In genomic region chr5:111229871-111230812, GRCh38 we compare ENCODE assay signal across 13 cellular contexts. TPM values are rescaled to one million over a fixed set of nuclear protein-coding genes. Genes with fewer than 3 reads are reported as not detected.
A peak's percentile ranks its signal among the peaks of the same experiment; 100 is the strongest.
DNase-seq lines count a peak whose midpoint lies in the region; ATAC-seq, FAIRE-seq and TF ChIP-seq lines count a peak whose summit lies in the region.
"Had no signal": no experiment of that assay in that cellular context is flagged by ENCODE, and none has a peak within 500 bp of the region (broad histone marks: within the 10 kb centered on the region; RNA-seq: fewer than 3 reads in every experiment).

No MANE protein-coding gene starts in this region.

- H3K27me3 Mint-ChIP-seq in CD4-positive, alpha-beta T cell: no peaks in the 10 kb centered on the region
- no peaks in the 10 kb centered on the region for H3K27me3 Mint-ChIP-seq in activated CD8-positive, alpha-beta T cell treated with anti-CD3 and anti-CD28 coated beads, Interleukin-2, amount 10 ng/mL, durations not matched to agents 7 days and 5 days (ENCODE audit: low read depth)

- peaks cover 54% of the 10 kb centered on the region for H3K36me3 Mint-ChIP-seq in CD4-positive, alpha-beta T cell (ENCODE audit: low read depth)
- H3K36me3 Mint-ChIP-seq in activated CD8-positive, alpha-beta T cell treated with anti-CD3 and anti-CD28 coated beads, Interleukin-2, amount 10 ng/mL, durations not matched to agents 7 days and 5 days (ENCODE audit: low read depth): peaks cover 43% of the 10 kb centered on the region

- H3K9me3 ChIP-seq in CD4-positive, alpha-beta T cell (ENCODE audit: control insufficient read depth, low read length): no peaks in the 10 kb centered on the region
- H3K9me3 ChIP-seq: BLaER1 had no signal

- H3K9me3 Mint-ChIP-seq in CD4-positive, alpha-beta T cell: no peaks in the 10 kb centered on the region
- no peaks in the 10 kb centered on the region for H3K9me3 Mint-ChIP-seq in activated CD8-positive, alpha-beta T cell treated with anti-CD3 and anti-CD28 coated beads, Interleukin-2, amount 10 ng/mL, durations not matched to agents 7 days and 5 days (ENCODE audit: insufficient read depth)

- ATAC-seq in CD4-positive, alpha-beta T cell (ENCODE audit: poor library complexity): peak; percentile 36
- ATAC-seq in HG03095 (IDR thresholded peaks at IDR 0.05; ENCODE audit: unreplicated experiment): peak; percentile 27
- ATAC-seq in activated CD8-positive, alpha-beta T cell treated with anti-CD3 and anti-CD28 coated beads, Interleukin-2, amount 10 ng/mL, durations not matched to agents 7 days and 5 days: peak; percentile 38
- ATAC-seq: HepG2 had no signal

- H3K4me3 Mint-ChIP-seq in CD4-positive, alpha-beta T cell: peak overlapping the region; percentile 79
- peak overlapping the region; percentile 79 for H3K4me3 Mint-ChIP-seq in activated CD8-positive, alpha-beta T cell treated with anti-CD3 and anti-CD28 coated beads, Interleukin-2, amount 10 ng/mL, durations not matched to agents 7 days and 5 days

- H3K27me3 ChIP-seq in CD4-positive, alpha-beta T cell (ENCODE audit: control insufficient read depth, insufficient read depth, low read length): no peaks in the 10 kb centered on the region

- intact Hi-C loops in CD4-positive, alpha-beta T cell (cut with DNase I, micrococcal nuclease): loop anchor here in 1 of 2 experiments (5.0 to 10.0 kb wide), 2 partner anchors 32 to 135 kb away; partner anchors contain the start of gene WDR36

- peak overlapping the region; percentile 90 for H3K27ac Mint-ChIP-seq in CD4-positive, alpha-beta T cell
- peak overlapping the region; percentile 98 for H3K27ac Mint-ChIP-seq in activated CD8-positive, alpha-beta T cell treated with anti-CD3 and anti-CD28 coated beads, Interleukin-2, amount 10 ng/mL, durations not matched to agents 7 days and 5 days

- peaks cover 86% of the 10 kb centered on the region for H3K4me1 Mint-ChIP-seq in CD4-positive, alpha-beta T cell (ENCODE audit: low read depth)
- peaks cover 66% of the 10 kb centered on the region for H3K4me1 Mint-ChIP-seq in activated CD8-positive, alpha-beta T cell treated with anti-CD3 and anti-CD28 coated beads, Interleukin-2, amount 10 ng/mL, durations not matched to agents 7 days and 5 days (ENCODE audit: low read depth)

- CTCF ChIA-PET in CD4-positive, alpha-beta T cell (lab: Charles Lee): interaction anchor here (0.5 to 2.2 kb wide), 7 partner anchors 11 to 1639 kb away, joined by 3 to 15 read pairs (median 3); no protein-coding TSS in a partner anchor
- CTCF ChIA-PET in activated CD8-positive, alpha-beta T cell treated with anti-CD3 and anti-CD28 coated beads, Interleukin-2, amount 10 ng/mL, durations not matched to agents 7 days and 5 days (lab: Charles Lee): interaction anchor here (0.6 to 8.9 kb wide), 8 partner anchors 8 to 208 kb away, joined by 3 to 85 read pairs (median 10); no protein-coding TSS in a partner anchor

- H3K27ac ChIP-seq in CD4-positive, alpha-beta T cell (ENCODE audit: low read depth, low read length): peak overlapping the region; percentile 79
- H3K27ac ChIP-seq: BLaER1, hepatocyte had no signal

- peak; percentile 62 for FAIRE-seq in GM19239 (lab: Jason Lieb, UNC)
- FAIRE-seq: HepG2 had no signal

- POLR2A ChIA-PET in CD4-positive, alpha-beta T cell (lab: Charles Lee): interaction anchor here (0.6 to 10.7 kb wide), 16 partner anchors 7 to 1746 kb away, joined by 3 to 196 read pairs (median 4); partner anchors contain the start of gene WDR36
- POLR2A ChIA-PET in activated CD8-positive, alpha-beta T cell treated with anti-CD3 and anti-CD28 coated beads, Interleukin-2, amount 10 ng/mL, durations not matched to agents 7 days and 5 days (lab: Charles Lee): interaction anchor here (0.7 to 1.6 kb wide), 7 partner anchors 11 to 492 kb away, joined by 3 to 11 read pairs (median 4); partner anchors contain the start of gene SLC25A46

- TF ChIP-seq CTCF in CD4-positive, alpha-beta T cell (IDR thresholded peaks at IDR 0.05): no peak
- TF ChIP-seq CTCF in GM10266 (IDR thresholded peaks at IDR 0.05; ENCODE audit: control insufficient read depth, insufficient read depth, low read depth, missing control alignments): no peak

- no peak for DNase-seq in CD4-positive, alpha-beta T cell
- DNase-seq in GM19239 (ENCODE audit: insufficient read length, low spot score): no peak
- no peak for DNase-seq in activated CD8-positive, alpha-beta T cell treated with anti-CD3 and anti-CD28 coated beads, Interleukin-2, amount 10 ng/mL, durations not matched to agents 7 days and 5 days
- no peak for DNase-seq in retina
- DNase-seq in HCEC 1CT: no peak
- DNase-seq in GM10266 (ENCODE audit: extremely low spot score): no peak
- DNase-seq in NCI-H128 (lab: John Stamatoyannopoulos, UW; ENCODE audit: unreplicated experiment): no peak
- DNase-seq: activated CD4-positive, CD25-positive, alpha-beta regulatory T cell; stimulated activated CD4-positive, alpha-beta T cell treated with anti-CD3 and anti-CD28 coated beads, Interleukin-1b, Interleukin-23, amount 100 ng/mL, for 48 hours had no signal

RNA-seq across cellular contexts. Expression of gene CAMK4, which starts 6.0 kb away (rescaled TPM):
- total RNA-seq in CD4-positive, alpha-beta T cell: 100 to 1,000 TPM; 202 to 225 TPM
- 10 to 100 TPM; 82.7 to 84.9 TPM for total RNA-seq in activated CD8-positive, alpha-beta T cell treated with anti-CD3 and anti-CD28 coated beads, Interleukin-2, amount 10 ng/mL, durations not matched to agents 7 days and 5 days
- total RNA-seq: HepG2 had no signal
